In genomic region chr16:68015681-68016080, GRCh38 we compare ENCODE assay signal across 1 cellular context.
TF ChIP-seq lines count a peak whose summit lies in the region.

Gene DPEP2NB (minus strand): TSS chr16:68015911. CDS start chr16:68015770, 141 bp downstream.

TF ChIP-seq in IMR-90, 13 proteins besides CTCF, POLR2A, EP300 and RAD21:
- no peak for TF ChIP-seq USF2 (IDR thresholded peaks at IDR 0.05; ENCODE audit: low read depth, low read length)
- no peak for TF ChIP-seq SMC3 (IDR thresholded peaks at IDR 0.05; ENCODE audit: low read depth, low read length)
- TF ChIP-seq RCOR1 (IDR thresholded peaks at IDR 0.05; ENCODE audit: insufficient replicate concordance, low read length), result no peak
- no peak for TF ChIP-seq MAZ (IDR thresholded peaks at IDR 0.05; ENCODE audit: borderline replicate concordance, low read depth, low read length)
